In genomic region chr10:61263561-61263960, GRCh38 we compare ENCODE assay signal across 19 cellular contexts.
"Had no signal": no experiment of that assay in that cellular context is flagged by ENCODE, and none has a peak within 500 bp of the region (broad histone marks: within the 10 kb centered on the region; RNA-seq: fewer than 3 reads in every experiment).

No MANE protein-coding gene starts in this region.

- H3K4me1 ChIP-seq: gastrocnemius medialis, heart right ventricle, suprapubic skin, thyroid gland, upper lobe of left lung, uterus had no signal

- H3K4me1 Mint-ChIP-seq: naive thymus-derived CD4-positive, alpha-beta T cell; nephron progenitor cell had no signal

- H3K9me3 Mint-ChIP-seq: nephron progenitor cell had no signal

- DNase-seq: effector CD4-positive, alpha-beta T cell; gastrocnemius medialis; heart right ventricle; hypothalamus; kidney glomerular epithelial cell; naive thymus-derived CD4-positive, alpha-beta T cell; nephron progenitor cell; posterior cingulate gyrus; right cardiac atrium; small intestine; stimulated activated CD4-positive, alpha-beta T cell treated with anti-CD3 and anti-CD28 coated beads, Interleukin-2, amount 100 ng/mL, for 48 hours; stimulated activated naive CD4-positive, alpha-beta T cell treated with Interleukin-2 at 50 U/mL for 16 hours; thyroid gland; upper lobe of left lung; uterus had no signal

- H3K4me3 Mint-ChIP-seq: naive thymus-derived CD4-positive, alpha-beta T cell; nephron progenitor cell had no signal

- H3K27me3 ChIP-seq: gastrocnemius medialis, heart right ventricle, neutrophil, suprapubic skin, thyroid gland, upper lobe of left lung, uterus had no signal

- H3K36me3 ChIP-seq: gastrocnemius medialis, heart right ventricle, neutrophil, suprapubic skin, thyroid gland, upper lobe of left lung, uterus had no signal

- H3K4me3 ChIP-seq: coronary artery, gastrocnemius medialis, heart right ventricle, suprapubic skin, thyroid gland, upper lobe of left lung, uterus had no signal

- H3K27ac ChIP-seq: coronary artery, gastrocnemius medialis, heart right ventricle, neutrophil, suprapubic skin, thyroid gland, upper lobe of left lung, uterus had no signal

- FAIRE-seq: islet of Langerhans, small intestine had no signal

- H3K9me3 ChIP-seq: gastrocnemius medialis, neutrophil, suprapubic skin, thyroid gland, upper lobe of left lung, uterus had no signal

- H3K27ac Mint-ChIP-seq: naive thymus-derived CD4-positive, alpha-beta T cell; nephron progenitor cell had no signal
